ENCODE assay signal across 22 cellular contexts in genomic region chr4:52997132-52997416, GRCh38.
DNase-seq lines count a peak whose midpoint lies in the region; ATAC-seq and TF ChIP-seq lines count a peak whose summit lies in the region.
"Had no signal": no experiment of that assay in that cellular context is flagged by ENCODE, and none has a peak within 500 bp of the region (broad histone marks: within the 10 kb centered on the region; RNA-seq: fewer than 3 reads in every experiment).

No MANE protein-coding gene starts in this region.

- no peak overlapping the region for H3K9ac ChIP-seq in fibroblast of lung (ENCODE audit: insufficient read depth, low read length)
- H3K9ac ChIP-seq in mesenchymal stem cell (ENCODE audit: low read length): no peak overlapping the region

- no peak overlapping the region for H2AFZ ChIP-seq in fibroblast of lung (ENCODE audit: low read length)
- peak overlapping the region; percentile 11 for H2AFZ ChIP-seq in mesenchymal stem cell (ENCODE audit: low read depth, low read length)
- H2AFZ ChIP-seq: PC-9 had no signal

- no peak overlapping the region for H3K4me3 ChIP-seq in fibroblast of lung (replicated peaks in 1 of 4; ENCODE audit: control extremely low read depth in 1 of 4, insufficient read depth in 1 of 4, low read depth in 3 of 4, low read length in 4 of 4)
- peak overlapping the region in 1 of 2 experiments; percentile 17 for H3K4me3 ChIP-seq in mesenchymal stem cell (ENCODE audit: insufficient read depth in 1 of 2, low read depth in 1 of 2, low read length in 2 of 2)
- no peak overlapping the region for H3K4me3 ChIP-seq in testis
- no peak overlapping the region for H3K4me3 ChIP-seq in right lobe of liver
- H3K4me3 ChIP-seq: PC-9, prostate gland had no signal

- H4K8ac ChIP-seq in mesenchymal stem cell (ENCODE audit: low read length): peak overlapping the region; percentile 77

- H2BK120ac ChIP-seq in mesenchymal stem cell (ENCODE audit: low read depth, low read length): peak overlapping the region; percentile 50

- H3K4ac ChIP-seq in mesenchymal stem cell (ENCODE audit: low read depth in 1 of 2, low read length in 2 of 2): peak overlapping the region; percentile 5 to 93

- H3K79me2 ChIP-seq in fibroblast of lung (ENCODE audit: control insufficient read depth, insufficient read depth, low read length): no peaks in the 10 kb centered on the region

- intact Hi-C loops in testis (cut with DNase I; ENCODE audit: low total_unique reads) (no loop called here), right lobe of liver (cut with DNase I) (no loop called here)

- TF ChIP-seq CTCF in fibroblast of lung (conservative IDR thresholded peaks at IDR 0.05 in 1 of 2, IDR thresholded peaks at IDR 0.05 in 1 of 2; ENCODE audit: low read depth in 1 of 2, low read length in 2 of 2) (no peak), testis (IDR thresholded peaks at IDR 0.05) (no peak), right lobe of liver (IDR thresholded peaks at IDR 0.05) (no peak)

- H3K23ac ChIP-seq in mesenchymal stem cell (ENCODE audit: low read length in 2 of 2): no peak overlapping the region

- DNase-seq in amniotic epithelial cell (ENCODE audit: low read depth) (peak; percentile 13), fibroblast of lung (ENCODE audit: low read depth in 2 of 2) (peak; percentile 19 to 53), mesenchymal stem cell (no peak), testis (no peak), right lobe of liver (no peak)
- no peak for DNase-seq in activated T-cell treated with anti-CD3 and anti-CD28 coated beads, Interleukin-2, amount 50 U/mL, for 48 hours
- DNase-seq: activated CD4-positive, alpha-beta T cell treated with anti-CD3 and anti-CD28 coated beads for 48 hours; activated CD8-positive, alpha-beta memory T cell treated with anti-CD3 and anti-CD28 coated beads, Interleukin-2, amount 50 U/mL, for 4 hours; activated gamma-delta T cell treated with Interleukin-2 at 50 U/mL for 16 hours; CD8-positive, alpha-beta memory T cell; DND-41; effector CD8-positive, alpha-beta T cell; H9; Karpas-422; naive thymus-derived CD4-positive, alpha-beta T cell; NCI-H1417 treated with DMSO at 0.1 percent for 48 hours; NCI-H82; PC-9; stimulated activated naive CD4-positive, alpha-beta T cell treated with Interleukin-2 at 50 U/mL for 16 hours had no signal

- no peaks in the 10 kb centered on the region for H3K9me3 ChIP-seq in fibroblast of lung (ENCODE audit: control insufficient read depth, insufficient read depth, low read depth, low read length)
- no peaks in the 10 kb centered on the region for H3K9me3 ChIP-seq in mesenchymal stem cell (ENCODE audit: control insufficient read depth, low read length)
- no peaks in the 10 kb centered on the region for H3K9me3 ChIP-seq in testis
- H3K9me3 ChIP-seq in right lobe of liver: no peaks in the 10 kb centered on the region
- H3K9me3 ChIP-seq: prostate gland had no signal

- H2AK5ac ChIP-seq in mesenchymal stem cell (ENCODE audit: low read length, severe bottlenecking): no peak overlapping the region

- H3K4me2 ChIP-seq in fibroblast of lung (ENCODE audit: extremely low read depth, insufficient read depth, low read length) (no peak overlapping the region), mesenchymal stem cell (ENCODE audit: low read length, poor library complexity, severe bottlenecking) (no peak overlapping the region)
- H3K4me2 ChIP-seq: PC-9 had no signal

- no peak for ATAC-seq in HG03439 (IDR thresholded peaks at IDR 0.05; ENCODE audit: unreplicated experiment)
- no peak for ATAC-seq in GM21576 (IDR thresholded peaks at IDR 0.05; ENCODE audit: unreplicated experiment)
- ATAC-seq in right lobe of liver: no peak
- ATAC-seq: naive thymus-derived CD4-positive, alpha-beta T cell had no signal

- peak overlapping the region; percentile 40 to 80 for H3K18ac ChIP-seq in mesenchymal stem cell (ENCODE audit: low read depth in 1 of 2, low read length in 2 of 2)

- H3K79me1 ChIP-seq in mesenchymal stem cell (replicated peaks; ENCODE audit: low read length, poor library complexity, severe bottlenecking): no peaks in the 10 kb centered on the region

- H4K91ac ChIP-seq in mesenchymal stem cell (ENCODE audit: low read length): peak overlapping the region; percentile 14

- peak overlapping the region in 1 of 2 experiments; percentile 93 for H3K14ac ChIP-seq in mesenchymal stem cell (ENCODE audit: low read length in 2 of 2)

- H3K27me3 ChIP-seq in fibroblast of lung (ENCODE audit: control insufficient read depth, insufficient read depth, low read length) (no peaks in the 10 kb centered on the region), mesenchymal stem cell (ENCODE audit: control insufficient read depth in 1 of 2, insufficient read depth in 1 of 2, low read length in 2 of 2) (no peaks in the 10 kb centered on the region), testis (no peaks in the 10 kb centered on the region), right lobe of liver (no peaks in the 10 kb centered on the region)

- H3K36me3 ChIP-seq in fibroblast of lung (ENCODE audit: control insufficient read depth, insufficient read depth, low read length) (no peaks in the 10 kb centered on the region), mesenchymal stem cell (ENCODE audit: control insufficient read depth in 1 of 2, insufficient read depth in 2 of 2, low read depth in 1 of 2, low read length in 2 of 2) (peaks cover 0 to 4% of the 10 kb centered on the region in 2 experiments), testis (ENCODE audit: low read depth, missing control alignments) (no peaks in the 10 kb centered on the region), right lobe of liver (no peaks in the 10 kb centered on the region)
- H3K36me3 ChIP-seq: prostate gland had no signal

- H3K27ac ChIP-seq in fibroblast of lung (ENCODE audit: insufficient read depth, low read length) (no peak overlapping the region), mesenchymal stem cell (ENCODE audit: low read length, poor library complexity, severe bottlenecking) (no peak overlapping the region), testis (peak overlapping the region; percentile 78 to 85), right lobe of liver (peak overlapping the region in 1 of 3 donors; percentile 18)
- H3K27ac ChIP-seq: PC-9, prostate gland had no signal

- no peak overlapping the region for H2BK15ac ChIP-seq in mesenchymal stem cell (ENCODE audit: low read depth, poor library complexity, severe bottlenecking)

- TF ChIP-seq POLR2A in testis (IDR thresholded peaks at IDR 0.05) (no peak), right lobe of liver (IDR thresholded peaks at IDR 0.05) (no peak)

- H2BK12ac ChIP-seq in mesenchymal stem cell (ENCODE audit: low read length in 2 of 2): peak overlapping the region; percentile 80 to 97

- 94% methylated on average over 2 of the region's 3 CpGs for WGBS in mesenchymal stem cell
- WGBS in testis, 2 donors: 39 to 40% methylated on average over 3 of the region's 3 CpGs
- WGBS in right lobe of liver (ENCODE audit: insufficient coverage, low coverage, low lambda C conversion rate, missing lambda C conversion rate): 82% methylated on average over 2 of the region's 3 CpGs

- H3K4me1 ChIP-seq in fibroblast of lung (ENCODE audit: control insufficient read depth, extremely low read depth, insufficient read depth, low read length) (peaks cover 12% of the 10 kb centered on the region), mesenchymal stem cell (ENCODE audit: control insufficient read depth, insufficient read depth, low read depth, low read length) (peaks cover 4% of the 10 kb centered on the region), testis (peaks cover 67% of the 10 kb centered on the region), right lobe of liver (peaks cover 0 to 10% (median 0%) of the 10 kb centered on the region in 4 donors)
- H3K4me1 ChIP-seq: prostate gland had no signal

- no peak overlapping the region for H2BK5ac ChIP-seq in mesenchymal stem cell (ENCODE audit: low read depth, low read length, poor library complexity, severe bottlenecking)

- H4K20me1 ChIP-seq in fibroblast of lung (ENCODE audit: control insufficient read depth, extremely low read depth, insufficient read depth, low read length): no peaks in the 10 kb centered on the region

Comparison
In these comparisons a context has a peak if more than half of its experiments do, and no peak if none do; other contexts are left out.
1. DNase-seq: peak in amniotic epithelial cell (single experiment) and fibroblast of lung (2 of 2); none in mesenchymal stem cell (single experiment), testis (single experiment), activated T-cell treated with anti-CD3 and anti-CD28 coated beads, Interleukin-2, amount 50 U/mL, for 48 hours (0 of 2) and right lobe of liver (0 of 3).
2. H3K27ac ChIP-seq: peak in testis (2 of 2); none in fibroblast of lung (single experiment) and mesenchymal stem cell (single experiment).